In the genomic region with DNA sequence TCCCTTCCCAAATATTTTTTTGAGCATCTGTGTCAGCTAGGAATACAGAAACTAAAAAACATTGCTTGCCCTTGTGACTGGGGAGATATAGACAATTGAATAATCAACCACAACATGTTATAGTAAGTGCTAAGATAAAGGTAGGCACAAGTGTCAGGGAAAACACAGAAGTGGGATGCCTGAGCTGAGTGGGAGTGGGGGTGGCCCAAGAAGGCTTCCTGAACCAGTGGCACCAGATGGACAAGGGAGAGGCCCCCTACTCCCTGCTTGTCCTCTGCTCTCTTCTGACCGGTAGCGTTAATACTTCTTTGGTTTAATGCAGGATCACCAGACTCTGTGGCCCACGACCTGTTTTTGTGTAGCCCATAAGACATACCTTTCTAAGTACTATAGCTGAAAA, we compare ENCODE assay signal across 14 cellular contexts. TPM values are rescaled to one million over a fixed set of nuclear protein-coding genes. Genes with fewer than 3 reads are reported as not detected.
A peak's percentile ranks its signal among the peaks of the same experiment; 100 is the strongest.
DNase-seq lines count a peak whose midpoint lies in the region; ATAC-seq and TF ChIP-seq lines count a peak whose summit lies in the region.
"Had no signal": no experiment of that assay in that cellular context is flagged by ENCODE, and none has a peak within 500 bp of the region (broad histone marks: within the 10 kb centered on the region; RNA-seq: fewer than 3 reads in every experiment).

No MANE protein-coding gene starts in this region.

- no peak for DNase-seq in T-cell
- no peak for DNase-seq in glutamatergic neuron
- DNase-seq in progenitor cell of endocrine pancreas (ENCODE audit: low spot score, unreplicated experiment) = no peak
- no peak for DNase-seq in SHP77 (lab: John Stamatoyannopoulos, UW)
- DNase-seq in HuH-7.5 (ENCODE audit: low spot score) = no peak
- no peak for DNase-seq in NCI-H2107 (lab: John Stamatoyannopoulos, UW)
- DNase-seq: activated CD8-positive, alpha-beta memory T cell treated with anti-CD3 and anti-CD28 coated beads, Interleukin-2, amount 50 U/mL, for 48 hours; DMS79 treated with DMSO at 0.1 percent for 48 hours; left colon; NCI-H1105 treated with DMSO at 0.1 percent for 48 hours; T1000; uterus had no signal

- POLR2A ChIA-PET in T-cell (lab: Charles Lee) = interaction anchor here (0.6 to 1.1 kb wide), 7 partner anchors 18 to 1077 kb away, joined by 3 to 11 read pairs (median 4); a partner anchor contains a TSS

- peaks cover 8% of the 10 kb centered on the region for H3K36me3 Mint-ChIP-seq in T-cell
- H3K36me3 Mint-ChIP-seq in glutamatergic neuron (ENCODE audit: unreplicated experiment) = no peaks in the 10 kb centered on the region
- H3K36me3 Mint-ChIP-seq in progenitor cell of endocrine pancreas (ENCODE audit: insufficient read depth) = peaks cover 2% of the 10 kb centered on the region

- H3K27me3 Mint-ChIP-seq in T-cell (no peaks in the 10 kb centered on the region), glutamatergic neuron (ENCODE audit: unreplicated experiment) (no peaks in the 10 kb centered on the region), progenitor cell of endocrine pancreas (no peaks in the 10 kb centered on the region)

- H3K9ac ChIP-seq in HUES6 (ENCODE audit: low read length) = peak overlapping the region; percentile 39

- H3K4me3 Mint-ChIP-seq in T-cell = peak overlapping the region in 1 of 3 donors; percentile 74
- no peak overlapping the region for H3K4me3 Mint-ChIP-seq in glutamatergic neuron (ENCODE audit: unreplicated experiment)
- no peak overlapping the region for H3K4me3 Mint-ChIP-seq in progenitor cell of endocrine pancreas (ENCODE audit: low read depth)

- peak overlapping the region; percentile 30; the same call in 1 of the 2 replicates for H3K27ac ChIP-seq in HUES6 (ENCODE audit: low read depth, low read length)
- H3K27ac ChIP-seq: HL-60 had no signal

- no peaks in the 10 kb centered on the region for H3K36me3 ChIP-seq in HUES6 (ENCODE audit: control insufficient read depth, insufficient read depth, low read length)
- H3K36me3 ChIP-seq: uterus had no signal

- TF ChIP-seq CTCF in glutamatergic neuron (IDR thresholded peaks at IDR 0.05; ENCODE audit: partially characterized antibody, unreplicated experiment) (no peak), progenitor cell of endocrine pancreas (IDR thresholded peaks at IDR 0.05; ENCODE audit: unreplicated experiment) (no peak)

- peaks cover 89 to 92% (median 90%) of the 10 kb centered on the region in 3 donors for H3K4me1 Mint-ChIP-seq in T-cell
- peaks cover 9% of the 10 kb centered on the region for H3K4me1 Mint-ChIP-seq in glutamatergic neuron (ENCODE audit: low read depth, unreplicated experiment)
- H3K4me1 Mint-ChIP-seq in progenitor cell of endocrine pancreas (ENCODE audit: low read depth) = peaks cover 31% of the 10 kb centered on the region

- peaks cover 26% of the 10 kb centered on the region for H3K4me1 ChIP-seq in HUES6 (ENCODE audit: control insufficient read depth, insufficient read depth, low read length)

- no peaks in the 10 kb centered on the region for H3K9me3 ChIP-seq in HUES6 (ENCODE audit: control insufficient read depth, insufficient read depth, low read depth, low read length)
- H3K9me3 ChIP-seq: uterus had no signal

- CTCF ChIA-PET in T-cell (lab: Charles Lee) = interaction anchor here in 1 of 2 donors (0.6 to 2.1 kb wide), 5 partner anchors 7 to 1242 kb away, joined by 3 to 5 read pairs (median 4); no protein-coding TSS in a partner anchor

- H3K9me3 Mint-ChIP-seq in T-cell = no peaks in the 10 kb centered on the region
- no peaks in the 10 kb centered on the region for H3K9me3 Mint-ChIP-seq in glutamatergic neuron (ENCODE audit: unreplicated experiment)
- H3K9me3 Mint-ChIP-seq in progenitor cell of endocrine pancreas (ENCODE audit: low read depth) = no peaks in the 10 kb centered on the region

- no peaks in the 10 kb centered on the region for H3K27me3 ChIP-seq in HUES6 (ENCODE audit: control insufficient read depth, insufficient read depth, low read length)
- H3K27me3 ChIP-seq: uterus had no signal

- H3K27ac Mint-ChIP-seq in T-cell = peak overlapping the region; percentile 84 to 85
- peak overlapping the region; percentile 59 for H3K27ac Mint-ChIP-seq in glutamatergic neuron (ENCODE audit: unreplicated experiment)
- peak overlapping the region; percentile 79 for H3K27ac Mint-ChIP-seq in progenitor cell of endocrine pancreas

- no peak overlapping the region for H3K4me3 ChIP-seq in HUES6 (ENCODE audit: low read depth, low read length)
- H3K4me3 ChIP-seq: uterus had no signal

- no peak for ATAC-seq in T-cell (replicated peaks in 1 of 4)
- ATAC-seq: left colon had no signal

RNA-seq across cellular contexts. Expression of a gene that starts 48.8 kb away (rescaled TPM):
- total RNA-seq in T-cell (100 to 1,000 TPM; 222 to 268 (median 236) TPM), glutamatergic neuron (ENCODE audit: unreplicated experiment) (30.6 TPM), progenitor cell of endocrine pancreas (68.3 and 72.3 TPM in 2 replicates)
